In the genomic region with DNA sequence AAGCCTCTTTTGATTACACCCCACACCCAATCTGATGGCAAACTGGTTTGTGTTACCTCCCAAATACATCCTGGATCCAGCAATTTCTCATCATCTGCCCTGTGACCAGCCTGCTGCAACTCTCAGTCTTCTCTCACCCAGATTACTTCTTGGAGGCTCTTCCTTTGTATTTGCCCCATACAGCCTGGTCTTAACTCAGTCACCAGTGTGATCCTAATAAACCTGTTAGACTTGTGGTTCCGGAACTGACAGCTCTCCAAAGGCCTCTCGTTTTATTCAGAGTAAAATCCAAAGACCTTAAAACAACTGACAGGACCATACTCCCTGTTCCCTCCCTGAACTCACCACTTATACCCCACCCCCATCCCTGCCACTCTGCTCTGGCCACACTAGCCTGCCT, we compare ENCODE assay signal across 25 cellular contexts.
"Had no signal": no experiment of that assay in that cellular context is flagged by ENCODE, and none has a peak within 500 bp of the region (broad histone marks: within the 10 kb centered on the region; RNA-seq: fewer than 3 reads in every experiment).

No MANE protein-coding gene starts in this region.

- H3K4me3 ChIP-seq: K562, MG63, SJSA1, SK-N-MC had no signal

- H3K36me3 Mint-ChIP-seq: IgD-negative memory B cell had no signal

- H3K4me2 ChIP-seq: KMS-11 had no signal

- H3K27me3 Mint-ChIP-seq: IgD-negative memory B cell had no signal

- H3K27me3 ChIP-seq: MG63, SJSA1 had no signal

- H3K27ac ChIP-seq: KMS-11, SK-N-MC had no signal

- DNase-seq: Kasumi-1, MG63, NCI-H1092, NCI-H1105 treated with DMSO at 0.1 percent for 48 hours, NCI-H1417 treated with DMSO at 0.1 percent for 48 hours, NCI-H146, NCI-H1694 treated with DMSO at 0.1 percent for 48 hours, NCI-H1930, NCI-H2081, NCI-H2107, NCI-H2227 treated with DMSO at 0.1 percent for 48 hours, NCI-H524, NCI-H526 treated with DMSO at 0.1 percent for 48 hours, NCI-H774, OCI-M1, Right ventricle myocardium superior, RPMI8226, SIG-M5 had no signal

- H3K9ac ChIP-seq: KMS-11 had no signal

- FAIRE-seq: HepG2, K562, RCC 7860 had no signal

- H3K36me3 ChIP-seq: MG63, SJSA1 had no signal

- H3K4me3 Mint-ChIP-seq: IgD-negative memory B cell had no signal

- H3K27ac Mint-ChIP-seq: IgD-negative memory B cell had no signal

- H3K9me3 ChIP-seq: SJSA1 had no signal

- ATAC-seq: HepG2, K562 had no signal
